ENCODE assay signal across 8 cellular contexts in the genomic region with DNA sequence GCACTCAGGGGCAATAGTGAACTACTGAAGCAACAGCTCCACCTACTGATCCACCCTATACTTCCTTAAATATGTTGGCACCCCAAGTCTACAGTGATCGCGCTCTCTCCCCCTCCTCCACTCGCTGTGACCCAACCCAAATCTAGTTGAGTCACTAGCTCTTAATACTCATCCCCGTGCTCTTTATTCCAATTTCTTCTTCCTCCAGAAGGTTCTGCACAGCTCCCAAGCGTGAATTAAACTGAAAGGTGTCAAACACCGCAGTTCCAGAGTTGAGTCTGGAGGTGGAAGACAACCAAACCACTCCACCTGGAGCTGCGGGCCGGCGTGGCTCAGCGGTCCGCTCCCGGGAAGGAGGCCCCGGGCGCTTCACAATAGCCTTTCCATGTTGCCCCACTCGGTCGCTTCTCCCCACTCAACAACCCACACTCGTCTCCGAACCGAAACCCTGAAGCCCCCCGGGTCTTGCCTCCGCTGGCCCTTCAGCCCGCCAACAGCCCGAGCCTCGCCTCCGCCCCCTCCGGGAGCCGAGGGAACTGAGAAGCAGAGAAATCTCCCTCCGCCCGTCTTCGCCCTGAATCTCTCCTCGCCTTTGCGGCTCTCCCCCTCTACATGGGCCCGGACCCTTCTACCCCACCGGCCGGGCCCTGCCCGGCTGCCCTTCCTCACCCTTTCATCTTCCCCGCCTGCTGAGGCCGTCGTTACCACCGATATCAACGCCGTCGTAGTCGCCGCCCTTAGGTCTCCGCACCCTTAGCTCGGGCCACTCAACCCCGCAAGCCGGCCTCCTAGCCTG. TPM values are rescaled to one million over a fixed set of nuclear protein-coding genes. Genes with fewer than 3 reads are reported as not detected.
DNase-seq lines count a peak whose midpoint lies in the region; ATAC-seq lines count a peak whose summit lies in the region.

No MANE protein-coding gene starts in this region.

- POLR2A ChIA-PET in CD8-positive, alpha-beta memory T cell (lab: Charles Lee), result interaction anchor here (0.6 to 3.0 kb wide), 5 partner anchors 10 to 337 kb away, joined by 3 to 29 read pairs (median 8); a partner anchor contains a TSS

- CTCF ChIA-PET in CD8-positive, alpha-beta memory T cell (lab: Charles Lee), result interaction anchor here (0.7 to 3.2 kb wide), 32 partner anchors 8 to 550 kb away, joined by 3 to 75 read pairs (median 4); a partner anchor contains a TSS
- CTCF ChIA-PET in activated CD8-positive, alpha-beta memory T cell treated with anti-CD3 and anti-CD28 coated beads, Interleukin-2, amount 10 ng/mL, durations not matched to agents 7 days and 5 days (lab: Charles Lee), result interaction anchor here (0.6 to 5.1 kb wide), 28 partner anchors 11 to 546 kb away, joined by 3 to 43 read pairs (median 4); a partner anchor contains a TSS

- peak overlapping the region; percentile 99 for H3K27ac ChIP-seq in CD8-positive, alpha-beta memory T cell (ENCODE audit: low read depth, low read length)
- H3K27ac ChIP-seq in mesodermal cell (ENCODE audit: low read depth, low read length, severe bottlenecking), result peak overlapping the region; percentile 100

- H3K4me1 ChIP-seq in CD8-positive, alpha-beta memory T cell (ENCODE audit: insufficient read depth, low read length), result peaks cover 47% of the 10 kb centered on the region
- peaks cover 22% of the 10 kb centered on the region for H3K4me1 ChIP-seq in endocrine pancreas (ENCODE audit: control insufficient read depth, insufficient read depth, low read length)
- peaks cover 4% of the 10 kb centered on the region for H3K4me1 ChIP-seq in mesodermal cell (ENCODE audit: control insufficient read depth, insufficient read depth, low read length, poor library complexity, severe bottlenecking)

- peaks cover 62 to 81% (median 78%) of the 10 kb centered on the region in 3 donors for H3K4me1 Mint-ChIP-seq in CD8-positive, alpha-beta memory T cell
- peaks cover 58% of the 10 kb centered on the region for H3K4me1 Mint-ChIP-seq in activated CD8-positive, alpha-beta memory T cell treated with anti-CD3 and anti-CD28 coated beads, Interleukin-2, amount 10 ng/mL, durations not matched to agents 7 days and 5 days

- peaks cover 0 to 8% of the 10 kb centered on the region in 2 donors for H3K27me3 Mint-ChIP-seq in CD8-positive, alpha-beta memory T cell
- no peaks in the 10 kb centered on the region for H3K27me3 Mint-ChIP-seq in activated CD8-positive, alpha-beta memory T cell treated with anti-CD3 and anti-CD28 coated beads, Interleukin-2, amount 10 ng/mL, durations not matched to agents 7 days and 5 days

- peak; percentile 66 to 87 (median 81) for DNase-seq in CD8-positive, alpha-beta memory T cell
- DNase-seq in HUDEP-2 (lab: John Stamatoyannopoulos, UW; ENCODE audit: unreplicated experiment in 76 of 76) (peak in 75 of 76 experiments; percentile 5 to 88 (median 63)), NOMO-1 treated with DMSO at 0.1 percent for 48 hours (lab: John Stamatoyannopoulos, UW; ENCODE audit: unreplicated experiment) (peak; percentile 95)
- peak; percentile 88 for DNase-seq in activated CD8-positive, alpha-beta memory T cell treated with anti-CD3 and anti-CD28 coated beads, Interleukin-2, amount 10 ng/mL, durations not matched to agents 7 days and 5 days
- DNase-seq in stimulated activated CD8-positive, alpha-beta memory T cell treated with anti-CD3 and anti-CD28 coated beads, Interleukin-15, amount 100 ng/mL, for 48 hours (ENCODE audit: low read depth in 2 of 2), result peak; percentile 60 to 70

- peak overlapping the region; percentile 63 for H3K9ac ChIP-seq in endocrine pancreas (ENCODE audit: control insufficient read depth, insufficient read depth, low read length)

- whole genome bisulfite sequencing in mesodermal cell (ENCODE audit: insufficient coverage in 2 of 2), 2 experiments, result 0% methylated on average over 39 to 45 of the region's 49 CpGs

- no peaks in the 10 kb centered on the region for H3K27me3 ChIP-seq in CD8-positive, alpha-beta memory T cell (ENCODE audit: insufficient read depth, low read length, poor library complexity, severe bottlenecking)
- H3K27me3 ChIP-seq in endocrine pancreas (ENCODE audit: control insufficient read depth, insufficient read depth, low read length), result no peaks in the 10 kb centered on the region

- H3K36me3 ChIP-seq in CD8-positive, alpha-beta memory T cell (ENCODE audit: insufficient read depth, low read length), result no peaks in the 10 kb centered on the region
- H3K36me3 ChIP-seq in endocrine pancreas (ENCODE audit: control insufficient read depth, insufficient read depth, low read length) (no peaks in the 10 kb centered on the region), mesodermal cell (ENCODE audit: control insufficient read depth, insufficient read depth, low read length) (peaks cover 4% of the 10 kb centered on the region)

- ATAC-seq in GM21390 (IDR thresholded peaks at IDR 0.05; ENCODE audit: unreplicated experiment), result peak; percentile 52
- peak; percentile 73 for ATAC-seq in activated CD8-positive, alpha-beta memory T cell treated with anti-CD3 and anti-CD28 coated beads, Interleukin-2, amount 10 ng/mL, durations not matched to agents 7 days and 5 days

- peak overlapping the region; percentile 78 for H3K4me3 ChIP-seq in CD8-positive, alpha-beta memory T cell (ENCODE audit: low read length)
- H3K4me3 ChIP-seq in endocrine pancreas (ENCODE audit: control insufficient read depth, insufficient read depth, low read length) (peak overlapping the region; percentile 98), mesodermal cell (ENCODE audit: extremely low read depth, insufficient read depth, low read length, poor library complexity, severe bottlenecking) (peak overlapping the region; percentile 88)

- peak overlapping the region; percentile 92 to 100 (median 98) for H3K4me3 Mint-ChIP-seq in CD8-positive, alpha-beta memory T cell
- H3K4me3 Mint-ChIP-seq in activated CD8-positive, alpha-beta memory T cell treated with anti-CD3 and anti-CD28 coated beads, Interleukin-2, amount 10 ng/mL, durations not matched to agents 7 days and 5 days, result peak overlapping the region; percentile 92

- H3K9me3 Mint-ChIP-seq in CD8-positive, alpha-beta memory T cell, result peaks cover 0 to 2% (median 0%) of the 10 kb centered on the region in 5 donors
- H3K9me3 Mint-ChIP-seq in activated CD8-positive, alpha-beta memory T cell treated with anti-CD3 and anti-CD28 coated beads, Interleukin-2, amount 10 ng/mL, durations not matched to agents 7 days and 5 days (ENCODE audit: low read depth), result no peaks in the 10 kb centered on the region

- peak overlapping the region; percentile 100 for H3K27ac Mint-ChIP-seq in CD8-positive, alpha-beta memory T cell
- H3K27ac Mint-ChIP-seq in activated CD8-positive, alpha-beta memory T cell treated with anti-CD3 and anti-CD28 coated beads, Interleukin-2, amount 10 ng/mL, durations not matched to agents 7 days and 5 days, result peak overlapping the region; percentile 100

- H3K9me3 ChIP-seq in CD8-positive, alpha-beta memory T cell (ENCODE audit: low read length), result no peaks in the 10 kb centered on the region
- H3K9me3 ChIP-seq in endocrine pancreas (ENCODE audit: control insufficient read depth, low read length) (no peaks in the 10 kb centered on the region), mesodermal cell (ENCODE audit: control insufficient read depth, low read length) (no peaks in the 10 kb centered on the region)

- H3K36me3 Mint-ChIP-seq in CD8-positive, alpha-beta memory T cell, result peaks cover 0 to 40% (median 0%) of the 10 kb centered on the region in 3 donors
- H3K36me3 Mint-ChIP-seq in activated CD8-positive, alpha-beta memory T cell treated with anti-CD3 and anti-CD28 coated beads, Interleukin-2, amount 10 ng/mL, durations not matched to agents 7 days and 5 days, result peaks cover 18% of the 10 kb centered on the region

RNA-seq across cellular contexts. Expression of a gene that starts 0.6 kb away (rescaled TPM):
- total RNA-seq in CD8-positive, alpha-beta memory T cell, result 100 to 1,000 TPM; 194 to 199 TPM
- polyA plus RNA-seq in CD8-positive, alpha-beta memory T cell, result 77.7 TPM
- 100 to 1,000 TPM; 106 to 134 TPM for total RNA-seq in activated CD8-positive, alpha-beta memory T cell treated with anti-CD3 and anti-CD28 coated beads, Interleukin-2, amount 10 ng/mL, durations not matched to agents 7 days and 5 days
- 96.5 TPM for polyA plus RNA-seq in mesodermal cell (2013, experiment 1 of 2)
- polyA plus RNA-seq in mesodermal cell (2013, experiment 2 of 2), result 93.5 TPM

RNA-seq across cellular contexts. Expression of a gene that starts 1.4 kb away (rescaled TPM):
- 10 to 100 TPM; 45.4 to 48.0 TPM for total RNA-seq in CD8-positive, alpha-beta memory T cell
- polyA plus RNA-seq in CD8-positive, alpha-beta memory T cell, result 34.0 TPM
- total RNA-seq in activated CD8-positive, alpha-beta memory T cell treated with anti-CD3 and anti-CD28 coated beads, Interleukin-2, amount 10 ng/mL, durations not matched to agents 7 days and 5 days, result 10 to 100 TPM; 30.0 to 50.3 TPM
- polyA plus RNA-seq in mesodermal cell (2013, experiment 1 of 2), result 35.4 TPM
- polyA plus RNA-seq in mesodermal cell (2013, experiment 2 of 2), result 35.3 TPM

RNA-seq across cellular contexts. Expression of a gene that starts 49.0 kb away (rescaled TPM):
- total RNA-seq in CD8-positive, alpha-beta memory T cell, result 10 to 100 TPM; 11.2 to 13.2 TPM
- 4.9 TPM for polyA plus RNA-seq in CD8-positive, alpha-beta memory T cell
- 10 to 100 TPM; 14.5 to 15.2 TPM for total RNA-seq in activated CD8-positive, alpha-beta memory T cell treated with anti-CD3 and anti-CD28 coated beads, Interleukin-2, amount 10 ng/mL, durations not matched to agents 7 days and 5 days
- 7.9 TPM for polyA plus RNA-seq in mesodermal cell (2013, experiment 1 of 2)
- polyA plus RNA-seq in mesodermal cell (2013, experiment 2 of 2), result 5.5 TPM

Comparison
In these comparisons a context has a peak if more than half of its experiments do, and no peak if none do; other contexts are left out.
1. Peak in every context shown above with its lines: DNase-seq, ATAC-seq, H3K4me3 ChIP-seq and H3K27ac ChIP-seq.